ENCODE assay signal across 9 cellular contexts in genomic region chr3:57691411-57692133, GRCh38. TPM values are rescaled to one million over a fixed set of nuclear protein-coding genes. Genes with fewer than 3 reads are reported as not detected.
A peak's percentile ranks its signal among the peaks of the same experiment; 100 is the strongest.
DNase-seq lines count a peak whose midpoint lies in the region; FAIRE-seq and TF ChIP-seq lines count a peak whose summit lies in the region.
"Had no signal": no experiment of that assay in that cellular context is flagged by ENCODE, and none has a peak within 500 bp of the region (broad histone marks: within the 10 kb centered on the region; RNA-seq: fewer than 3 reads in every experiment).

No MANE protein-coding gene starts in this region.

- peak overlapping the region; percentile 1 for H2AFZ ChIP-seq in astrocyte (ENCODE audit: low read depth, low read length)

- H3K36me3 ChIP-seq in astrocyte (ENCODE audit: insufficient read depth, low read length) (no peaks in the 10 kb centered on the region), thymus (ENCODE audit: control insufficient read depth, insufficient read depth) (peaks cover 3% of the 10 kb centered on the region)

- H3K9ac ChIP-seq in astrocyte (ENCODE audit: low read length) = peak overlapping the region; percentile 97

- peak overlapping the region; percentile 91 for H3K4me3 Mint-ChIP-seq in astrocyte (ENCODE audit: unreplicated experiment)

- H3K4me1 Mint-ChIP-seq in astrocyte (ENCODE audit: low read depth, unreplicated experiment) = peaks cover 15% of the 10 kb centered on the region

- intact Hi-C loops in lower leg skin (cut with DNase I; ENCODE audit: low total_unique reads) = loop anchor here (5.0 kb wide), 1 partner anchor 66 kb away; the partner anchor contains the start of gene SLMAP

- H3K4me1 ChIP-seq in astrocyte (ENCODE audit: insufficient read depth, low read length) (peaks cover 8% of the 10 kb centered on the region), thymus (ENCODE audit: control insufficient read depth, insufficient read depth, low read length) (peaks cover 6% of the 10 kb centered on the region)

- WGBS in lower leg skin, 2 donors = 8 to 10% methylated on average over 19 of the region's 19 CpGs
- 33% methylated on average over 19 of the region's 19 CpGs for WGBS in thymus

- H3K36me3 Mint-ChIP-seq in astrocyte (ENCODE audit: low read depth, unreplicated experiment) = peaks cover 1% of the 10 kb centered on the region

- peak overlapping the region; percentile 87 for H3K4me2 ChIP-seq in astrocyte (ENCODE audit: low read length)

- H3K79me2 ChIP-seq in astrocyte (ENCODE audit: insufficient read depth, low read length) = peaks cover 59% of the 10 kb centered on the region

- no peak for FAIRE-seq in astrocyte (lab: Jason Lieb, UNC)
- FAIRE-seq: islet of Langerhans had no signal

- in situ Hi-C loops in KBM-7 (cut with MboI; ENCODE audit: low pct_unique_long_range_greater_than_20kb, low sequenced_read_pairs) = no loop called here

- no peaks in the 10 kb centered on the region for H3K9me3 Mint-ChIP-seq in astrocyte (ENCODE audit: unreplicated experiment)

- DNase-seq in AG04449 (ENCODE audit: low read depth, low spot score) (no peak), KBM-7 (peak; percentile 19), astrocyte (ENCODE audit: low read depth) (no peak), lower leg skin (ENCODE audit: low spot score in 2 of 2) (no peak), foreskin melanocyte (no peak), amniotic stem cell (lab: John Stamatoyannopoulos, UW) (no peak), SKM-1 (lab: John Stamatoyannopoulos, UW; ENCODE audit: unreplicated experiment) (no peak)

- peak overlapping the region; percentile 51 for H3K27ac Mint-ChIP-seq in astrocyte (ENCODE audit: unreplicated experiment)

- H3K9me3 ChIP-seq in astrocyte (ENCODE audit: insufficient read depth, low read depth, low read length) (no peaks in the 10 kb centered on the region), thymus (ENCODE audit: control insufficient read depth) (no peaks in the 10 kb centered on the region)

- H3K27me3 ChIP-seq in astrocyte (ENCODE audit: insufficient read depth, low read length) (no peaks in the 10 kb centered on the region), thymus (ENCODE audit: control insufficient read depth, insufficient read depth) (no peaks in the 10 kb centered on the region)

- TF ChIP-seq CTCF in AG04449 (IDR thresholded peaks at IDR 0.05; ENCODE audit: insufficient read depth, low read length, missing control alignments) (no peak), astrocyte (IDR thresholded peaks at IDR 0.05; ENCODE audit: insufficient read depth, low read depth, low read length) (no peak), lower leg skin (IDR thresholded peaks at IDR 0.05) (no peak)

- CTCF ChIA-PET in AG04449 (lab: Yijun Ruan, JAX) = interaction anchor here (1.4 kb wide), 1 partner anchor 9 kb away, joined by 5 read pairs; no protein-coding TSS in a partner anchor

- POLR2A ChIA-PET in AG04449 (lab: Yijun Ruan, JAX) = interaction anchor here (1.2 kb wide), 1 partner anchor 65 kb away, joined by 4 read pairs; the partner anchor contains the start of gene SLMAP

- H4K20me1 ChIP-seq in astrocyte (ENCODE audit: insufficient read depth, low read length) = peaks cover 42% of the 10 kb centered on the region

- H3K27ac ChIP-seq in astrocyte (ENCODE audit: low read depth, low read length) (peak overlapping the region; percentile 97), thymus (ENCODE audit: low read depth) (peak overlapping the region; percentile 68)

- H3K4me3 ChIP-seq in AG04449 (ENCODE audit: low read depth, low read length) = peak overlapping the region; percentile 89
- peak overlapping the region; percentile 76 for H3K4me3 ChIP-seq in astrocyte (ENCODE audit: insufficient read depth, low read depth, low read length)
- peak overlapping the region; percentile 94 for H3K4me3 ChIP-seq in lower leg skin (ENCODE audit: low read depth, poor library complexity, severe bottlenecking)
- peak overlapping the region; percentile 78 for H3K4me3 ChIP-seq in thymus (ENCODE audit: low read length)

- H3K27me3 Mint-ChIP-seq in astrocyte (ENCODE audit: low read depth, unreplicated experiment) = no peaks in the 10 kb centered on the region

- no peak for TF ChIP-seq POLR2A in lower leg skin (IDR thresholded peaks at IDR 0.05)

RNA-seq across cellular contexts. Expression of gene DENND6A, which starts 1.3 kb away (rescaled TPM):
- 6.6 and 10.6 TPM in 2 replicates for total RNA-seq in astrocyte
- 10 to 100 TPM; 16.1 to 38.2 (median 24.7) TPM for total RNA-seq in lower leg skin
- 23.3 TPM for polyA plus RNA-seq in thymus
